Comparison of ENCODE assay signal across 13 cellular contexts in genomic region chr1:153573351-153573750, GRCh38. TPM values are rescaled to one million over a fixed set of nuclear protein-coding genes. Genes with fewer than 3 reads are reported as not detected.
DNase-seq lines count a peak whose midpoint lies in the region; ATAC-seq and TF ChIP-seq lines count a peak whose summit lies in the region.
"Had no signal": no experiment of that assay in that cellular context is flagged by ENCODE, and none has a peak within 500 bp of the region (broad histone marks: within the 10 kb centered on the region; RNA-seq: fewer than 3 reads in every experiment).

No MANE protein-coding gene starts in this region.

- ATAC-seq in gastroesophageal sphincter (no peak), thoracic aorta (ENCODE audit: insufficient number of reproducible peaks, low FRiP score, low read depth) (no peak)

- H3K27me3 Mint-ChIP-seq in activated CD4-positive, alpha-beta T cell treated with anti-CD3 and anti-CD28 coated beads, Interleukin-2, amount 10 ng/mL, durations not matched to agents 24 days and 14 days, result peaks cover 15% of the 10 kb centered on the region
- peaks cover 16% of the 10 kb centered on the region for H3K27me3 Mint-ChIP-seq in activated CD4-positive, alpha-beta memory T cell treated with anti-CD3 and anti-CD28 coated beads for 36 hours
- H3K27me3 Mint-ChIP-seq in nephron progenitor cell (ENCODE audit: low read depth, poor library complexity), result peaks cover 6% of the 10 kb centered on the region

- TF ChIP-seq POLR2A in gastroesophageal sphincter (IDR thresholded peaks at IDR 0.05), result no peak

- no peaks in the 10 kb centered on the region for H3K9me3 Mint-ChIP-seq in activated CD4-positive, alpha-beta T cell treated with anti-CD3 and anti-CD28 coated beads, Interleukin-2, amount 10 ng/mL, durations not matched to agents 24 days and 14 days
- H3K9me3 Mint-ChIP-seq in activated CD4-positive, alpha-beta memory T cell treated with anti-CD3 and anti-CD28 coated beads for 36 hours, result no peaks in the 10 kb centered on the region
- H3K9me3 Mint-ChIP-seq in nephron progenitor cell, result peaks cover 28% of the 10 kb centered on the region

- H3K36me3 Mint-ChIP-seq in activated CD4-positive, alpha-beta T cell treated with anti-CD3 and anti-CD28 coated beads, Interleukin-2, amount 10 ng/mL, durations not matched to agents 24 days and 14 days (ENCODE audit: low read depth), result no peaks in the 10 kb centered on the region
- H3K36me3 Mint-ChIP-seq in activated CD4-positive, alpha-beta memory T cell treated with anti-CD3 and anti-CD28 coated beads for 36 hours, result no peaks in the 10 kb centered on the region
- H3K36me3 Mint-ChIP-seq in nephron progenitor cell (ENCODE audit: low read depth), result no peaks in the 10 kb centered on the region

- intact Hi-C loops in activated CD4-positive, alpha-beta T cell treated with anti-CD3 and anti-CD28 coated beads, Interleukin-2, amount 10 ng/mL, durations not matched to agents 24 days and 14 days (cut with micrococcal nuclease), result loop anchor here (5.0 kb wide), 1 partner anchor 59 kb away; the partner anchor contains the start of gene CHTOP
- intact Hi-C loops in activated CD4-positive, alpha-beta memory T cell treated with anti-CD3 and anti-CD28 coated beads for 36 hours (cut with micrococcal nuclease), result loop anchor here (2.0 to 5.0 kb wide), 2 partner anchors 209 to 413 kb away; partner anchors contain the start of gene RAB13

- POLR2A ChIA-PET in activated CD4-positive, alpha-beta memory T cell treated with anti-CD3 and anti-CD28 coated beads for 36 hours (lab: Charles Lee), result interaction anchor here (1.0 to 6.5 kb wide), 6 partner anchors 29 to 417 kb away, joined by 4 to 99 read pairs (median 10); partner anchors contain the start of genes CHTOP, RPS27 and S100A6

- H3K4me1 ChIP-seq in gastroesophageal sphincter, result peaks cover 0 to 22% (median 4%) of the 10 kb centered on the region in 3 donors
- H3K4me1 ChIP-seq in thoracic aorta (ENCODE audit: control insufficient read depth in 1 of 2, low read depth in 2 of 2), result peaks cover 5 to 33% of the 10 kb centered on the region in 2 donors
- H3K4me1 ChIP-seq: testis had no signal

- H3K36me3 ChIP-seq in gastroesophageal sphincter (no peaks in the 10 kb centered on the region), thoracic aorta (no peaks in the 10 kb centered on the region)

- H3K4me3 Mint-ChIP-seq in activated CD4-positive, alpha-beta T cell treated with anti-CD3 and anti-CD28 coated beads, Interleukin-2, amount 10 ng/mL, durations not matched to agents 24 days and 14 days, result peak overlapping the region; percentile 21
- no peak overlapping the region for H3K4me3 Mint-ChIP-seq in activated CD4-positive, alpha-beta memory T cell treated with anti-CD3 and anti-CD28 coated beads for 36 hours
- no peak overlapping the region for H3K4me3 Mint-ChIP-seq in nephron progenitor cell

- H3K27ac ChIP-seq in gastroesophageal sphincter (peak overlapping the region in 3 of 4 donors; percentile 55 to 70 (median 62)), thoracic aorta (peak overlapping the region; percentile 64 to 75)

- H3K27ac Mint-ChIP-seq in activated CD4-positive, alpha-beta T cell treated with anti-CD3 and anti-CD28 coated beads, Interleukin-2, amount 10 ng/mL, durations not matched to agents 24 days and 14 days, result no peak overlapping the region
- peak overlapping the region; percentile 64 for H3K27ac Mint-ChIP-seq in activated CD4-positive, alpha-beta memory T cell treated with anti-CD3 and anti-CD28 coated beads for 36 hours
- no peak overlapping the region for H3K27ac Mint-ChIP-seq in nephron progenitor cell

- no peak for TF ChIP-seq EP300 in gastroesophageal sphincter (IDR thresholded peaks at IDR 0.05)

- peaks cover 35% of the 10 kb centered on the region for H3K4me1 Mint-ChIP-seq in activated CD4-positive, alpha-beta T cell treated with anti-CD3 and anti-CD28 coated beads, Interleukin-2, amount 10 ng/mL, durations not matched to agents 24 days and 14 days
- peaks cover 46% of the 10 kb centered on the region for H3K4me1 Mint-ChIP-seq in activated CD4-positive, alpha-beta memory T cell treated with anti-CD3 and anti-CD28 coated beads for 36 hours (ENCODE audit: low read depth)
- H3K4me1 Mint-ChIP-seq in nephron progenitor cell, result peaks cover 31% of the 10 kb centered on the region

- DNase-seq in activated CD4-positive, alpha-beta T cell treated with anti-CD3 and anti-CD28 coated beads, Interleukin-2, amount 10 ng/mL, durations not matched to agents 24 days and 14 days, result no peak
- DNase-seq in activated CD4-positive, alpha-beta T cell treated with anti-CD3 and anti-CD28 coated beads for 4 hours, result no peak
- DNase-seq in activated CD4-positive, alpha-beta memory T cell treated with anti-CD3 and anti-CD28 coated beads for 36 hours, result no peak
- DNase-seq in thoracic aorta (ENCODE audit: low spot score) (no peak), HT-29 (ENCODE audit: low spot score) (no peak), nephron progenitor cell (no peak), DMS114 treated with DMSO at 0.1 percent for 48 hours (lab: John Stamatoyannopoulos, UW; ENCODE audit: unreplicated experiment) (no peak)
- DNase-seq: cerebellar nuclear complex, NCI-H1694 treated with DMSO at 0.1 percent for 48 hours, SHP77, testis had no signal

- H3K4me3 ChIP-seq in gastroesophageal sphincter (no peak overlapping the region), thoracic aorta (no peak overlapping the region)
- H3K4me3 ChIP-seq: testis had no signal

- no peaks in the 10 kb centered on the region for H3K27me3 ChIP-seq in gastroesophageal sphincter
- H3K27me3 ChIP-seq in thoracic aorta (replicated peaks; ENCODE audit: insufficient read depth), result no peaks in the 10 kb centered on the region
- H3K27me3 ChIP-seq: testis had no signal

- CTCF ChIA-PET in activated CD4-positive, alpha-beta memory T cell treated with anti-CD3 and anti-CD28 coated beads for 36 hours (lab: Charles Lee), result interaction anchor here (0.7 to 7.5 kb wide), 14 partner anchors 12 to 103 kb away, joined by 3 to 269 read pairs (median 6); partner anchors contain the start of genes CHTOP, S100A1, S100A13 and S100A14

- 53 to 100% methylated on average over 1 to 3 of the region's 3 CpGs for WGBS in gastroesophageal sphincter (ENCODE audit: low coverage in 1 of 2), 2 donors

- H3K9me3 ChIP-seq in gastroesophageal sphincter (no peaks in the 10 kb centered on the region), thoracic aorta (no peaks in the 10 kb centered on the region)
- H3K9me3 ChIP-seq: testis had no signal

- no peak for TF ChIP-seq CTCF in gastroesophageal sphincter (IDR thresholded peaks at IDR 0.05)
- TF ChIP-seq CTCF in thoracic aorta (IDR thresholded peaks at IDR 0.05), result no peak
- no peak for TF ChIP-seq CTCF in nephron progenitor cell (IDR thresholded peaks at IDR 0.05)

RNA-seq across cellular contexts. Expression of gene S100A2, which starts 7.7 kb away (rescaled TPM):
- 0.40 and 1.2 TPM in 2 replicates for total RNA-seq in activated CD4-positive, alpha-beta T cell treated with anti-CD3 and anti-CD28 coated beads, Interleukin-2, amount 10 ng/mL, durations not matched to agents 24 days and 14 days
- total RNA-seq in activated CD4-positive, alpha-beta memory T cell treated with anti-CD3 and anti-CD28 coated beads for 36 hours, result 1 to 10 TPM; 3.5 to 5.3 TPM
- 10 to 100 TPM in 2 of 4 donors, 1 to 10 TPM in 2; 2.7 to 73.3 (median 14.2) TPM for total RNA-seq in gastroesophageal sphincter
- total RNA-seq in thoracic aorta, result 1 to 10 TPM; 1.1 to 2.9 TPM
- 17.9 and 26.4 TPM in 2 replicates for total RNA-seq in HT-29 (2014; rRNA removed; shearing (Covaris generic))

RNA-seq across cellular contexts. Expression of gene S100A3, which starts 24.3 kb away (rescaled TPM):
- not detected in 2 replicates for total RNA-seq in activated CD4-positive, alpha-beta T cell treated with anti-CD3 and anti-CD28 coated beads, Interleukin-2, amount 10 ng/mL, durations not matched to agents 24 days and 14 days
- total RNA-seq in activated CD4-positive, alpha-beta memory T cell treated with anti-CD3 and anti-CD28 coated beads for 36 hours, result not detected
- total RNA-seq in gastroesophageal sphincter (1 to 10 TPM in 2 of 4 donors, under 1 TPM in 1, not detected in 1; 0.69 to 6.0 (median 1.1) TPM), thoracic aorta (10 to 100 TPM in 1 of 2 donors, 1 to 10 TPM in 1; 3.1 to 25.0 TPM)
- total RNA-seq in HT-29 (2014; rRNA removed; shearing (Covaris generic)), result 2.6 and 4.9 TPM in 2 replicates
- total RNA-seq: activated CD8-positive, alpha-beta memory T cell treated with anti-CD3 and anti-CD28 coated beads for 36 hours; testis had no signal

RNA-seq across cellular contexts. Expression of gene S100A4, which starts 27.7 kb away (rescaled TPM):
- 132 and 134 TPM in 2 replicates for total RNA-seq in activated CD4-positive, alpha-beta T cell treated with anti-CD3 and anti-CD28 coated beads, Interleukin-2, amount 10 ng/mL, durations not matched to agents 24 days and 14 days
- 100 to 1,000 TPM; 352 to 382 TPM for total RNA-seq in activated CD4-positive, alpha-beta memory T cell treated with anti-CD3 and anti-CD28 coated beads for 36 hours
- total RNA-seq in gastroesophageal sphincter (100 to 1,000 TPM; 135 to 345 (median 259) TPM), thoracic aorta (1,000 to 10,000 TPM in 1 of 2 donors, 100 to 1,000 TPM in 1; 514 to 1,429 TPM)
- total RNA-seq in HT-29 (2014; rRNA removed; shearing (Covaris generic)), result 694 and 702 TPM in 2 replicates

RNA-seq across cellular contexts. Expression of gene S100A5, which starts 32.6 kb away (rescaled TPM):
- 2.3 and 2.6 TPM in 2 replicates for total RNA-seq in activated CD4-positive, alpha-beta T cell treated with anti-CD3 and anti-CD28 coated beads, Interleukin-2, amount 10 ng/mL, durations not matched to agents 24 days and 14 days
- 1 to 10 TPM; 3.3 to 4.0 TPM for total RNA-seq in activated CD4-positive, alpha-beta memory T cell treated with anti-CD3 and anti-CD28 coated beads for 36 hours
- total RNA-seq in gastroesophageal sphincter (not detected), thoracic aorta (not detected)
- 4.0 and 9.8 TPM in 2 replicates for total RNA-seq in HT-29 (2014; rRNA removed; shearing (Covaris generic))

RNA-seq across cellular contexts. Expression of gene S100A6, which starts 37.6 kb away (rescaled TPM):
- 166 and 174 TPM in 2 replicates for total RNA-seq in activated CD4-positive, alpha-beta T cell treated with anti-CD3 and anti-CD28 coated beads, Interleukin-2, amount 10 ng/mL, durations not matched to agents 24 days and 14 days
- total RNA-seq in activated CD4-positive, alpha-beta memory T cell treated with anti-CD3 and anti-CD28 coated beads for 36 hours, result 100 to 1,000 TPM; 503 to 513 TPM
- total RNA-seq in gastroesophageal sphincter (100 to 1,000 TPM; 595 to 840 (median 634) TPM), thoracic aorta (100 to 1,000 TPM; 367 to 608 TPM)
- 2,272 and 2,428 TPM in 2 replicates for total RNA-seq in HT-29 (2014; rRNA removed; shearing (Covaris generic))
